Comparison of ENCODE assay signal across 1 cellular context in the genomic region with DNA sequence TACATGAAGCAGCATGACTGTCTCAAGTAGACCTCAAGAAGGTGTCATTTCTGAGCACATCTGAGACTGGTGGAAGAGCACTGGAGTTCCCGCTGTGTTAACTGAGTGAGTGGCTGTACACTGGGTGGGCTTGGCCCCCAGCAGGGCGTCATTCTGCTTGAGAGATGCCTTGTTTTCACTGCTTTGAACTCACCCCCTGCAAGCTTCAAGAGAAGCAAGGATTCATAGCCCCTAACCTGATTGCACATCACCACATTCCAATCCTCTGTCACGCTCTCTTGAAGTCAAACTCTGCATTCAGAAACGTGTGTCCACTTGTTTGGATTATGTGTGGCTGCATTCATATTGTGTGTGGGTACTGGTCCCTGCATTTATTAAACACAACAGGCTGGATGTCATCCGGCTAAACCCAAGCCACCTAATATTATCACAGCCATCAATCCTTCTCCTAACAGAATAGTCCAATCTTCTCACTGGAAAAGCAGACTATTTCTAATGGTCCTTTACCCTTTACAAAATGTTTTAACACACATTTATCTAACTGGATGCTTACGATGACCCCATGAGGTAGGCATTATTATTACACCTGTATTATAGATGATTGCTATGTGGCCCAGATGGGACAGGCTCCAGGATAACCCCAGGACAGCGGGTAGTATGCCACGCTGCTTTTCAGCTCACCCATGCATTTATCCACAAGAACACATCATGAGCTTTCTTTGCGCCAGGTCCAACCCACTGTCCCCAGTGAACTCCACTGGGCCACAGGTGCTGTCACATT.
TF ChIP-seq lines count a peak whose summit lies in the region.

No MANE protein-coding gene starts in this region.

TF ChIP-seq in GM23338, 12 proteins besides CTCF, POLR2A, EP300 and RAD21 (continued from another document):
- TF ChIP-seq, protein P1, sequence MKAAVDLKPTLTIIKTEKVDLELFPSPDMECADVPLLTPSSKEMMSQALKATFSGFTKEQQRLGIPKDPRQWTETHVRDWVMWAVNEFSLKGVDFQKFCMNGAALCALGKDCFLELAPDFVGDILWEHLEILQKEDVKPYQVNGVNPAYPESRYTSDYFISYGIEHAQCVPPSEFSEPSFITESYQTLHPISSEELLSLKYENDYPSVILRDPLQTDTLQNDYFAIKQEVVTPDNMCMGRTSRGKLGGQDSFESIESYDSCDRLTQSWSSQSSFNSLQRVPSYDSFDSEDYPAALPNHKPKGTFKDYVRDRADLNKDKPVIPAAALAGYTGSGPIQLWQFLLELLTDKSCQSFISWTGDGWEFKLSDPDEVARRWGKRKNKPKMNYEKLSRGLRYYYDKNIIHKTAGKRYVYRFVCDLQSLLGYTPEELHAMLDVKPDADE (IDR thresholded peaks at IDR 0.05) = no peak
- TF ChIP-seq EZH2 (IDR thresholded peaks at IDR 0.05; ENCODE audit: low read depth, unreplicated experiment) (no peak), JUNB (IDR thresholded peaks at IDR 0.05; ENCODE audit: unreplicated experiment) (no peak)
